9 cellular contexts compared by ENCODE assay signal in genomic region chr3:7396534-7396933, GRCh38.
"Had no signal": no experiment of that assay in that cellular context is flagged by ENCODE, and none has a peak within 500 bp of the region (broad histone marks: within the 10 kb centered on the region; RNA-seq: fewer than 3 reads in every experiment).

No MANE protein-coding gene starts in this region.

- H3K4me3 Mint-ChIP-seq: IgD-negative memory B cell had no signal

- DNase-seq: IMR-90, KBM-7, KG1 had no signal

- H3K27ac ChIP-seq: HL-60, KMS-11 had no signal

- H3K9ac ChIP-seq: KMS-11 had no signal

- H3K36me3 Mint-ChIP-seq: IgD-negative memory B cell had no signal

- ATAC-seq: HepG2, K562 had no signal

- H3K27ac Mint-ChIP-seq: IgD-negative memory B cell had no signal

- H3K4me3 ChIP-seq: K562 had no signal

- H3K4me2 ChIP-seq: KMS-11 had no signal

- FAIRE-seq: HepG2, HTR-8/SVneo, K562 had no signal

- H3K27me3 Mint-ChIP-seq: IgD-negative memory B cell had no signal
